ENCODE assay signal across 8 cellular contexts in genomic region chr13:25954080-25954479, GRCh38.
DNase-seq lines count a peak whose midpoint lies in the region; ATAC-seq and TF ChIP-seq lines count a peak whose summit lies in the region.
"Not testable (repeated sequence)": the region's sequence is repeated elsewhere in the genome, so short reads cannot be mapped to it uniquely, and the experiment has no call there.

No MANE protein-coding gene starts in this region.

- peaks cover 0 to 39% (median 21%) of the 10 kb centered on the region in 10 experiments; a peak in 16 of 20 replicates for H3K4me1 ChIP-seq in BLaER1 treated with 17β-estradiol and CSF1 and Interleukin-3, amounts not matched to agents 10 nM and 100 nM
- H3K4me1 ChIP-seq in H9 (ENCODE audit: insufficient read depth, low read length), result not testable (repeated sequence)
- H3K4me1 ChIP-seq in naive thymus-derived CD4-positive, alpha-beta T cell (ENCODE audit: control insufficient read depth in 2 of 2, insufficient read depth in 2 of 2, low read length in 2 of 2), result peaks cover 7 to 20% of the 10 kb centered on the region in 2 donors

- not testable (repeated sequence) for H3K23me2 ChIP-seq in H9 (ENCODE audit: insufficient read length, low read depth, low read length, poor library complexity, severe bottlenecking)

- H2BK15ac ChIP-seq in H9 (ENCODE audit: low read depth, low read length), result not testable (repeated sequence)

- DNase-seq in COLO668 (lab: John Stamatoyannopoulos, UW; ENCODE audit: unreplicated experiment) (peak; percentile 34), H9 (peak; percentile 10), NCI-H748 (lab: John Stamatoyannopoulos, UW; ENCODE audit: unreplicated experiment) (peak; percentile 33)
- DNase-seq in activated CD8-positive, alpha-beta T cell treated with anti-CD3 and anti-CD28 coated beads, Interleukin-2, amount 10 ng/mL, durations not matched to agents 7 days and 5 days, result not testable (repeated sequence)
- DNase-seq in activated naive CD4-positive, alpha-beta T cell treated with anti-CD3 and anti-CD28 coated beads for 36 hours, result peak; percentile 14
- peak in 2 of 9 donors; percentile 19 to 25 for DNase-seq in naive thymus-derived CD4-positive, alpha-beta T cell

- H4K20me1 ChIP-seq in BLaER1 treated with 17β-estradiol and CSF1 and Interleukin-3, amounts not matched to agents 10 nM and 100 nM; H9 (ENCODE audit: control insufficient read depth, insufficient read depth, insufficient read length): not testable (repeated sequence)

- ATAC-seq in activated CD8-positive, alpha-beta T cell treated with anti-CD3 and anti-CD28 coated beads, Interleukin-2, amount 10 ng/mL, durations not matched to agents 7 days and 5 days; naive thymus-derived CD4-positive, alpha-beta T cell: not testable (repeated sequence)

- peaks cover 18 to 37% (median 22%) of the 10 kb centered on the region in 11 experiments; a peak in 20 of 22 replicates for H3K9me3 ChIP-seq in BLaER1 treated with 17β-estradiol and CSF1 and Interleukin-3, amounts not matched to agents 10 nM and 100 nM (replicated peaks in 1 of 11)
- not testable (repeated sequence) for H3K9me3 ChIP-seq in H9 (ENCODE audit: control insufficient read depth, low read depth, low read length); naive thymus-derived CD4-positive, alpha-beta T cell (ENCODE audit: control insufficient read depth in 2 of 3, low read length in 3 of 3)

- not testable (repeated sequence) for H2BK5ac ChIP-seq in H9 (ENCODE audit: insufficient read length, low read length)

- H2AFZ ChIP-seq in H9 (ENCODE audit: low read length), result not testable (repeated sequence)

- H3K9ac ChIP-seq in BLaER1 treated with 17β-estradiol and CSF1 and Interleukin-3, amounts not matched to agents 10 nM and 100 nM; H9 (ENCODE audit: extremely low read depth, insufficient read length, low read length): not testable (repeated sequence)

- H3K27ac ChIP-seq in BLaER1 treated with 17β-estradiol and CSF1 and Interleukin-3, amounts not matched to agents 10 nM and 100 nM; H9 (ENCODE audit: insufficient read length, low read depth, low read length); naive thymus-derived CD4-positive, alpha-beta T cell (ENCODE audit: low read depth, low read length): not testable (repeated sequence)
- H3K27ac ChIP-seq in VCaP, result peak overlapping the region; percentile 11; the same call in 1 of the 2 replicates

- not testable (repeated sequence) for H4K91ac ChIP-seq in H9 (ENCODE audit: insufficient read length, low read depth, low read length)

- H3K36me3 ChIP-seq in BLaER1 treated with 17β-estradiol and CSF1 and Interleukin-3, amounts not matched to agents 10 nM and 100 nM; naive thymus-derived CD4-positive, alpha-beta T cell (ENCODE audit: control insufficient read depth in 2 of 3, insufficient read depth in 3 of 3, low read length in 3 of 3): not testable (repeated sequence)

- POLR2A ChIA-PET in activated CD8-positive, alpha-beta T cell treated with anti-CD3 and anti-CD28 coated beads, Interleukin-2, amount 10 ng/mL, durations not matched to agents 7 days and 5 days (lab: Charles Lee), result interaction anchor here (1.3 kb wide), 1 partner anchor 17 kb away, joined by 4 read pairs; no protein-coding TSS in a partner anchor
- POLR2A ChIA-PET in naive thymus-derived CD4-positive, alpha-beta T cell (lab: Charles Lee), result interaction anchor here (0.8 to 1.8 kb wide), 3 partner anchors 9 to 77 kb away, joined by 3 to 6 read pairs (median 4); no protein-coding TSS in a partner anchor

- not testable (repeated sequence) for H3K27me3 Mint-ChIP-seq in H9 (ENCODE audit: low read depth); activated CD8-positive, alpha-beta T cell treated with anti-CD3 and anti-CD28 coated beads, Interleukin-2, amount 10 ng/mL, durations not matched to agents 7 days and 5 days (ENCODE audit: low read depth); activated naive CD4-positive, alpha-beta T cell treated with anti-CD3 and anti-CD28 coated beads for 36 hours (ENCODE audit: low read depth); naive thymus-derived CD4-positive, alpha-beta T cell

- CTCF ChIA-PET in activated CD8-positive, alpha-beta T cell treated with anti-CD3 and anti-CD28 coated beads, Interleukin-2, amount 10 ng/mL, durations not matched to agents 7 days and 5 days (lab: Charles Lee), result interaction anchor here (0.8 kb wide), 1 partner anchor 125 kb away, joined by 5 read pairs; no protein-coding TSS in a partner anchor
- CTCF ChIA-PET in activated naive CD4-positive, alpha-beta T cell treated with anti-CD3 and anti-CD28 coated beads for 36 hours (lab: Charles Lee), result not testable (repeated sequence)
- CTCF ChIA-PET in naive thymus-derived CD4-positive, alpha-beta T cell (lab: Charles Lee), result interaction anchor here (1.1 kb wide), 1 partner anchor 125 kb away, joined by 4 read pairs; no protein-coding TSS in a partner anchor

- H4K5ac ChIP-seq in H9 (ENCODE audit: insufficient read length, low read depth, low read length), result not testable (repeated sequence)

- H3K4me3 ChIP-seq in BLaER1 treated with 17β-estradiol and CSF1 and Interleukin-3, amounts not matched to agents 10 nM and 100 nM; naive thymus-derived CD4-positive, alpha-beta T cell (ENCODE audit: low read length): not testable (repeated sequence)

- not testable (repeated sequence) for H2AK5ac ChIP-seq in H9 (ENCODE audit: insufficient read length, low read length)

- not testable (repeated sequence) for H3K14ac ChIP-seq in H9 (ENCODE audit: insufficient read depth, low read length)

- not testable (repeated sequence) for H3K27me3 ChIP-seq in BLaER1 treated with 17β-estradiol and CSF1 and Interleukin-3, amounts not matched to agents 10 nM and 100 nM; H9 (ENCODE audit: insufficient read depth, low read length); naive thymus-derived CD4-positive, alpha-beta T cell (ENCODE audit: control insufficient read depth in 2 of 2, insufficient read depth in 2 of 2, low read length in 2 of 2)

- not testable (repeated sequence) for H2BK12ac ChIP-seq in H9 (ENCODE audit: insufficient read length, low read depth, low read length)

- not testable (repeated sequence) for H2BK20ac ChIP-seq in H9 (ENCODE audit: low read depth, low read length, poor library complexity, severe bottlenecking)

- H3K4ac ChIP-seq in H9 (ENCODE audit: low read depth, low read length), result not testable (repeated sequence)

- H4K8ac ChIP-seq in H9 (replicated peaks; ENCODE audit: insufficient read length, low read depth, low read length), result not testable (repeated sequence)

- TF ChIP-seq CTCF in H9 (conservative IDR thresholded peaks at IDR 0.05); VCaP (conservative IDR thresholded peaks at IDR 0.05): not testable (repeated sequence)

- H3K18ac ChIP-seq in H9 (ENCODE audit: insufficient read length, low read depth, low read length), result not testable (repeated sequence)

- not testable (repeated sequence) for H2BK120ac ChIP-seq in H9 (ENCODE audit: low read depth, low read length, poor library complexity, severe bottlenecking)

- H3K79me2 ChIP-seq in H9 (ENCODE audit: insufficient read depth, low read length), result not testable (repeated sequence)

- peaks cover 11 to 17% of the 10 kb centered on the region in 2 experiments for H3K9me3 Mint-ChIP-seq in H9
- not testable (repeated sequence) for H3K9me3 Mint-ChIP-seq in activated CD8-positive, alpha-beta T cell treated with anti-CD3 and anti-CD28 coated beads, Interleukin-2, amount 10 ng/mL, durations not matched to agents 7 days and 5 days (ENCODE audit: insufficient read depth); activated naive CD4-positive, alpha-beta T cell treated with anti-CD3 and anti-CD28 coated beads for 36 hours
- peaks cover 0 to 20% (median 5%) of the 10 kb centered on the region in 11 donors for H3K9me3 Mint-ChIP-seq in naive thymus-derived CD4-positive, alpha-beta T cell

- not testable (repeated sequence) for H3K4me1 Mint-ChIP-seq in H9; activated CD8-positive, alpha-beta T cell treated with anti-CD3 and anti-CD28 coated beads, Interleukin-2, amount 10 ng/mL, durations not matched to agents 7 days and 5 days (ENCODE audit: low read depth)
- peaks cover 19% of the 10 kb centered on the region for H3K4me1 Mint-ChIP-seq in activated naive CD4-positive, alpha-beta T cell treated with anti-CD3 and anti-CD28 coated beads for 36 hours (ENCODE audit: low read depth)
- H3K4me1 Mint-ChIP-seq in naive thymus-derived CD4-positive, alpha-beta T cell, result peaks cover 5 to 38% (median 20%) of the 10 kb centered on the region in 7 donors

- not testable (repeated sequence) for H3K23ac ChIP-seq in H9 (ENCODE audit: insufficient read length, low read depth, low read length)

- peak overlapping the region in 8 of 11 experiments; percentile 3 to 46 (median 23); a peak in 6 of 22 replicates for H3K4me2 ChIP-seq in BLaER1 treated with 17β-estradiol and CSF1 and Interleukin-3, amounts not matched to agents 10 nM and 100 nM
- H3K4me2 ChIP-seq in H9 (ENCODE audit: insufficient read depth, insufficient read length, low read length), result not testable (repeated sequence)

- not testable (repeated sequence) for H3K56ac ChIP-seq in H9 (ENCODE audit: insufficient read length, low read depth, low read length)

- not testable (repeated sequence) for H3K4me3 Mint-ChIP-seq in H9; activated CD8-positive, alpha-beta T cell treated with anti-CD3 and anti-CD28 coated beads, Interleukin-2, amount 10 ng/mL, durations not matched to agents 7 days and 5 days; activated naive CD4-positive, alpha-beta T cell treated with anti-CD3 and anti-CD28 coated beads for 36 hours
- H3K4me3 Mint-ChIP-seq in naive thymus-derived CD4-positive, alpha-beta T cell, result peak overlapping the region in 7 of 10 donors; percentile 14 to 57 (median 47)

- intact Hi-C loops in activated naive CD4-positive, alpha-beta T cell treated with anti-CD3 and anti-CD28 coated beads for 36 hours (cut with micrococcal nuclease), result not testable (repeated sequence)
- intact Hi-C loops in naive thymus-derived CD4-positive, alpha-beta T cell (cut with micrococcal nuclease), result loop anchor here in 1 of 2 donors (5.0 kb wide), 1 partner anchor 47 kb away; no protein-coding TSS in a partner anchor

- not testable (repeated sequence) for H3K27ac Mint-ChIP-seq in H9; activated naive CD4-positive, alpha-beta T cell treated with anti-CD3 and anti-CD28 coated beads for 36 hours
- H3K27ac Mint-ChIP-seq in activated CD8-positive, alpha-beta T cell treated with anti-CD3 and anti-CD28 coated beads, Interleukin-2, amount 10 ng/mL, durations not matched to agents 7 days and 5 days, result peak overlapping the region; percentile 34
- peak overlapping the region in 5 of 9 donors; percentile 15 to 67 (median 49) for H3K27ac Mint-ChIP-seq in naive thymus-derived CD4-positive, alpha-beta T cell

- peaks cover 0 to 14% (median 10%) of the 10 kb centered on the region in 3 experiments; a peak in 5 of 7 replicates for H3K36me3 Mint-ChIP-seq in H9 (ENCODE audit: insufficient read depth in 1 of 3, low read depth in 3 of 3)
- H3K36me3 Mint-ChIP-seq in activated CD8-positive, alpha-beta T cell treated with anti-CD3 and anti-CD28 coated beads, Interleukin-2, amount 10 ng/mL, durations not matched to agents 7 days and 5 days (ENCODE audit: low read depth); activated naive CD4-positive, alpha-beta T cell treated with anti-CD3 and anti-CD28 coated beads for 36 hours (ENCODE audit: low read depth): not testable (repeated sequence)
- peaks cover 0 to 26% (median 0%) of the 10 kb centered on the region in 5 donors for H3K36me3 Mint-ChIP-seq in naive thymus-derived CD4-positive, alpha-beta T cell

- no CpG with 5 or more reads among the region's 5 CpGs for WGBS in H9 (ENCODE audit: extremely low coverage, insufficient read length, low lambda C conversion rate)

- H3T11ph ChIP-seq in H9 (ENCODE audit: low read length), result not testable (repeated sequence)

- not testable (repeated sequence) for H3K79me1 ChIP-seq in H9 (ENCODE audit: insufficient read depth, low read depth, low read length, poor library complexity, severe bottlenecking)
